Comparison of ENCODE assay signal across 18 cellular contexts in the genomic region with DNA sequence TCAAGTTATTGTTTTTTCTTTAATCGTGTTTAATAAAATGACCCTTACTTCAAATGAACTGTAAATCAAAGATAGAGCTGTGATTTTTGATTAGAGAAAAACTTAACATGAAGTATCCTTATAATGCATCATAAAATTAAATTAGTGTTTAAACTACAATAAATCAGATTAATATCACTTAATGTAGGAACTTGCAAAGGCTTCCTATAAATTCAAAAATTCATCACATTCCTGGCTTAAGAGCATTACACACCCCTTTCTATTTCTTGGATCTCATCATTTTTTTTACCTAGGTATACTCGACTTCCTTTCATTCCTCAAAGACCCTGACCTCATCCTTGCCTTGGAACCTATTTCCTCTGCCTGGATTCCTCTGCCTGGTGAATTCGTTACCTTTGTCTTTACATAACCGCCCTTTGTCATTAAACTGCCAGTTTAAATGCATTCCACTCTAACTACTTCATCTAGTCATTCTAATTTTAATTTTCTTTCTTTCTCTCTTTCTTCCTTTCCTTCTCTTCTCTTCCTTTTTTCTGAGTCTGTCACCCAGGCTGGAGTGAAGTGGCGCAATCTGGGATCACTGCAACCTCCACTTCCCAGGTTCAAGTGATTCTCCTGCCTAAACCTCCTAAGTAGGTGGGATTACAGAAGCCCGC.
"Had no signal": no experiment of that assay in that cellular context is flagged by ENCODE, and none has a peak within 500 bp of the region (broad histone marks: within the 10 kb centered on the region; RNA-seq: fewer than 3 reads in every experiment).

No MANE protein-coding gene starts in this region.

- H3K4me3 Mint-ChIP-seq: activated CD4-positive, alpha-beta T cell treated with anti-CD3 and anti-CD28 coated beads for 36 hours; activated T-helper 1 cell treated with anti-CD3 and anti-CD28 coated beads, Interleukin-12 subunit alpha, Interleukin-12 subunit beta, Interleukin-2, Interleukin-4 antibody, amounts not matched to agents 30 ng/mL and 10 ng/mL and 1 ng/mL, durations not matched to agents 14 hours and 24 hours and 36 hours; naive thymus-derived CD8-positive, alpha-beta T cell; stimulated activated naive B cell treated with anti-CD40 and anti-IgM and Interleukin-4, amounts not matched to agents 10 μg/mL and 1 μg/mL and 100 μg/mL, for 72 hours had no signal

- H3K36me3 ChIP-seq: adrenal gland, esophagus squamous epithelium, neutrophil, sigmoid colon, tibial artery had no signal

- H3K9ac ChIP-seq: parathyroid adenoma had no signal

- H3K36me3 Mint-ChIP-seq: activated naive CD4-positive, alpha-beta T cell treated with anti-CD3 and anti-CD28 coated beads, Interleukin-2, amount 50 U/mL, for 72 hours; naive thymus-derived CD8-positive, alpha-beta T cell; stimulated activated naive B cell treated with anti-CD40 and anti-IgM and Interleukin-4, amounts not matched to agents 10 μg/mL and 1 μg/mL and 100 μg/mL, for 72 hours had no signal

- H3K4me1 ChIP-seq: adrenal gland, esophagus squamous epithelium, parathyroid adenoma, sigmoid colon, tibial artery had no signal

- H3K27me3 Mint-ChIP-seq: activated CD4-positive, alpha-beta T cell treated with anti-CD3 and anti-CD28 coated beads for 36 hours; naive thymus-derived CD8-positive, alpha-beta T cell; stimulated activated naive B cell treated with anti-CD40 and anti-IgM and Interleukin-4, amounts not matched to agents 10 μg/mL and 1 μg/mL and 100 μg/mL, for 72 hours had no signal

- H3K9me3 ChIP-seq: adrenal gland, esophagus squamous epithelium, neutrophil, sigmoid colon, tibial artery had no signal

- H3K9me3 Mint-ChIP-seq: activated T-helper 1 cell treated with anti-CD3 and anti-CD28 coated beads, Interleukin-12 subunit alpha, Interleukin-12 subunit beta, Interleukin-2, Interleukin-4 antibody, amounts not matched to agents 30 ng/mL and 10 ng/mL and 1 ng/mL, durations not matched to agents 14 hours and 24 hours and 36 hours had no signal

- ATAC-seq: activated CD4-positive, alpha-beta T cell treated with anti-CD3 and anti-CD28 coated beads for 36 hours; activated naive CD4-positive, alpha-beta T cell treated with anti-CD3 and anti-CD28 coated beads, Interleukin-2, amount 50 U/mL, for 72 hours; naive thymus-derived CD8-positive, alpha-beta T cell; stimulated activated naive B cell treated with anti-CD40 and anti-IgM and Interleukin-4, amounts not matched to agents 10 μg/mL and 1 μg/mL and 100 μg/mL, for 72 hours had no signal

- H3K27me3 ChIP-seq: adrenal gland, esophagus squamous epithelium, neutrophil, sigmoid colon, tibial artery had no signal

- H3K27ac Mint-ChIP-seq: activated CD4-positive, alpha-beta T cell treated with anti-CD3 and anti-CD28 coated beads for 36 hours; activated naive CD4-positive, alpha-beta T cell treated with anti-CD3 and anti-CD28 coated beads, Interleukin-2, amount 50 U/mL, for 72 hours; activated T-helper 1 cell treated with anti-CD3 and anti-CD28 coated beads, Interleukin-12 subunit alpha, Interleukin-12 subunit beta, Interleukin-2, Interleukin-4 antibody, amounts not matched to agents 30 ng/mL and 10 ng/mL and 1 ng/mL, durations not matched to agents 14 hours and 24 hours and 36 hours; naive thymus-derived CD8-positive, alpha-beta T cell; stimulated activated naive B cell treated with anti-CD40 and anti-IgM and Interleukin-4, amounts not matched to agents 10 μg/mL and 1 μg/mL and 100 μg/mL, for 72 hours had no signal

- H3K4me1 Mint-ChIP-seq: activated CD4-positive, alpha-beta T cell treated with anti-CD3 and anti-CD28 coated beads for 36 hours; naive thymus-derived CD8-positive, alpha-beta T cell; stimulated activated naive B cell treated with anti-CD40 and anti-IgM and Interleukin-4, amounts not matched to agents 10 μg/mL and 1 μg/mL and 100 μg/mL, for 72 hours had no signal

- H3K27ac ChIP-seq: adrenal gland, esophagus squamous epithelium, neutrophil, parathyroid adenoma, sigmoid colon, tibial artery had no signal

- DNase-seq: activated CD4-positive, alpha-beta T cell treated with anti-CD3 and anti-CD28 coated beads for 36 hours; activated CD4-positive, alpha-beta T cell treated with anti-CD3 and anti-CD28 coated beads, Interleukin-2, amount 50 U/mL, for 48 hours; activated gamma-delta T cell treated with Interleukin-2 at 50 U/mL for 16 hours; adrenal gland; cerebellar nuclear complex; cortex of kidney; esophagus squamous epithelium; mesenchymal stem cell; naive thymus-derived CD8-positive, alpha-beta T cell; sigmoid colon; stimulated activated CD4-positive, alpha-beta T cell treated with anti-CD3 and anti-CD28 coated beads, Interleukin-4, amount 100 ng/mL, for 4 hours; stimulated activated naive B cell treated with anti-CD40 and anti-IgM and Interleukin-4, amounts not matched to agents 10 μg/mL and 1 μg/mL and 100 μg/mL, for 72 hours; SW 1271; tibial artery had no signal

- H3K4me3 ChIP-seq: adrenal gland, esophagus squamous epithelium, sigmoid colon, tibial artery had no signal
